20 cellular contexts compared by ENCODE assay signal in the genomic region with DNA sequence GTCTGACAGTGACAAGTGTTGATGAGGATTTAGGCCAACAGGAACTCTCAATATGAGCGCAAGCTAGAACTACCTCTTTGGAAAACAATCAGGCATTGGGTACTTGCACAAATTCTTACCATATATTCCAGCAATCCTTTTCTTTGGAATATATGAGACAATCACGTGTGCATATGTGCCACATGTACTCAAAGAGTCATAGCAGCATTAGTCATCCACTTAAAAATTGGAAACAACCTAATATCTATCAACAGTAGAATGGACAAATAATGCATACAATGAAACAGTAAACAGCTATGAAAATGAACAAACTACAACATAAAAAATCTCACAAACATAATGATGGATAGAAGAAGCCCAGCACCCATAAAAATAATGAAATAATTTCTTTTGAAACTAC.
DNase-seq lines count a peak whose midpoint lies in the region; ATAC-seq and TF ChIP-seq lines count a peak whose summit lies in the region.
"Had no signal": no experiment of that assay in that cellular context is flagged by ENCODE, and none has a peak within 500 bp of the region (broad histone marks: within the 10 kb centered on the region; RNA-seq: fewer than 3 reads in every experiment).

No MANE protein-coding gene starts in this region.

- TF ChIP-seq CTCF in epithelial cell of esophagus (IDR thresholded peaks at IDR 0.05; ENCODE audit: insufficient read depth, low read depth, low read length, missing control alignments) (no peak), foreskin keratinocyte (conservative IDR thresholded peaks at IDR 0.05) (no peak), CD14-positive monocyte (IDR thresholded peaks at IDR 0.05) (no peak)

- peaks cover 2% of the 10 kb centered on the region for H3K9me3 Mint-ChIP-seq in stimulated activated effector memory CD8-positive, alpha-beta T cell treated with anti-CD3 and anti-CD28 coated beads, Interleukin-12 subunit alpha, Interleukin-12 subunit beta, amount 100 ng/mL, for 72 hours
- peaks cover 0 to 3% (median 0%) of the 10 kb centered on the region in 7 donors for H3K9me3 Mint-ChIP-seq in CD14-positive monocyte

- no peaks in the 10 kb centered on the region for H3K36me3 Mint-ChIP-seq in stimulated activated effector memory CD8-positive, alpha-beta T cell treated with anti-CD3 and anti-CD28 coated beads, Interleukin-12 subunit alpha, Interleukin-12 subunit beta, amount 100 ng/mL, for 72 hours
- H3K36me3 Mint-ChIP-seq in CD14-positive monocyte: no peaks in the 10 kb centered on the region
- H3K36me3 Mint-ChIP-seq: CD4-positive, alpha-beta memory T cell had no signal

- H3K27ac ChIP-seq in foreskin keratinocyte: no peak overlapping the region
- H3K27ac ChIP-seq: 22Rv1, A549, C4-2B, HL-60 had no signal

- ATAC-seq in foreskin keratinocyte: peak; percentile 20
- no peak for ATAC-seq in HG02870 (IDR thresholded peaks at IDR 0.05; ENCODE audit: unreplicated experiment)
- no peak for ATAC-seq in stimulated activated effector memory CD8-positive, alpha-beta T cell treated with anti-CD3 and anti-CD28 coated beads, Interleukin-12 subunit alpha, Interleukin-12 subunit beta, amount 100 ng/mL, for 72 hours
- ATAC-seq: A549, K562 had no signal

- intact Hi-C loops in CD14-positive monocyte (cut with micrococcal nuclease): no loop called here

- no peak overlapping the region for H3K4me3 ChIP-seq in epithelial cell of esophagus (ENCODE audit: low read length)
- H3K4me3 ChIP-seq: A549, K562 had no signal

- H3K4me3 Mint-ChIP-seq in stimulated activated effector memory CD8-positive, alpha-beta T cell treated with anti-CD3 and anti-CD28 coated beads, Interleukin-12 subunit alpha, Interleukin-12 subunit beta, amount 100 ng/mL, for 72 hours: no peak overlapping the region
- no peak overlapping the region for H3K4me3 Mint-ChIP-seq in CD14-positive monocyte
- H3K4me3 Mint-ChIP-seq: CD4-positive, alpha-beta memory T cell had no signal

- H3K27ac Mint-ChIP-seq in stimulated activated effector memory CD8-positive, alpha-beta T cell treated with anti-CD3 and anti-CD28 coated beads, Interleukin-12 subunit alpha, Interleukin-12 subunit beta, amount 100 ng/mL, for 72 hours: no peak overlapping the region
- no peak overlapping the region for H3K27ac Mint-ChIP-seq in CD14-positive monocyte
- H3K27ac Mint-ChIP-seq: CD4-positive, alpha-beta memory T cell had no signal

- DNase-seq in DMS53 (lab: John Stamatoyannopoulos, UW): peak; percentile 71
- peak; percentile 11 for DNase-seq in HCEC 1CT
- DNase-seq in epithelial cell of esophagus (ENCODE audit: low read depth): peak; percentile 4
- DNase-seq in foreskin keratinocyte: peak in 1 of 2 donors; percentile 6
- DNase-seq in stimulated activated effector memory CD8-positive, alpha-beta T cell treated with anti-CD3 and anti-CD28 coated beads, Interleukin-12 subunit alpha, Interleukin-12 subunit beta, amount 100 ng/mL, for 72 hours (ENCODE audit: low spot score in 2 of 2): no peak
- no peak for DNase-seq in ecto neural progenitor cell (ENCODE audit: low spot score)
- no peak for DNase-seq in CD14-positive monocyte (ENCODE audit: low spot score)
- DNase-seq: AML-193; CD4-positive, alpha-beta memory T cell; DMS153; DND-41; EL; GOT3; H7 had no signal

- no peaks in the 10 kb centered on the region for H3K4me1 ChIP-seq in foreskin keratinocyte
- H3K4me1 ChIP-seq: A549 had no signal

- no peaks in the 10 kb centered on the region for H3K4me1 Mint-ChIP-seq in stimulated activated effector memory CD8-positive, alpha-beta T cell treated with anti-CD3 and anti-CD28 coated beads, Interleukin-12 subunit alpha, Interleukin-12 subunit beta, amount 100 ng/mL, for 72 hours
- no peaks in the 10 kb centered on the region for H3K4me1 Mint-ChIP-seq in CD14-positive monocyte
- H3K4me1 Mint-ChIP-seq: CD4-positive, alpha-beta memory T cell had no signal

- peaks cover 0 to 1% (median 0%) of the 10 kb centered on the region in 3 donors for H3K27me3 Mint-ChIP-seq in CD14-positive monocyte (ENCODE audit: low read depth in 3 of 3)

- H3K27me3 ChIP-seq in foreskin keratinocyte: no peaks in the 10 kb centered on the region

Comparison
In these comparisons a context has a peak if more than half of its experiments do, and no peak if none do; other contexts are left out.
1. DNase-seq: peak in DMS53 (single experiment), HCEC 1CT (single experiment) and epithelial cell of esophagus (single experiment); none in stimulated activated effector memory CD8-positive, alpha-beta T cell treated with anti-CD3 and anti-CD28 coated beads, Interleukin-12 subunit alpha, Interleukin-12 subunit beta, amount 100 ng/mL, for 72 hours (0 of 2), ecto neural progenitor cell (single experiment) and CD14-positive monocyte (single experiment).